ENCODE assay signal across 2 cellular contexts in genomic region chr18:41059126-41059415, GRCh38.
TF ChIP-seq lines count a peak whose summit lies in the region.

No MANE protein-coding gene starts in this region.

TF ChIP-seq in GM23338, 12 proteins besides CTCF, POLR2A, EP300 and RAD21:
- no peak for TF ChIP-seq REST (IDR thresholded peaks at IDR 0.05; ENCODE audit: unreplicated experiment)
- no peak for TF ChIP-seq STAT1 (IDR thresholded peaks at IDR 0.05; ENCODE audit: unreplicated experiment)

TF ChIP-seq in neural cell, 6 proteins besides CTCF, POLR2A, EP300 and RAD21 (continued from another document):
- TF ChIP-seq REST (IDR thresholded peaks at IDR 0.05; ENCODE audit: borderline replicate concordance) = peak; percentile 99
- no peak for TF ChIP-seq TAF1 (IDR thresholded peaks at IDR 0.05; ENCODE audit: low read depth)
- peak; percentile 73 for TF ChIP-seq POLR2AphosphoS5 (IDR thresholded peaks at IDR 0.05)
- TF ChIP-seq SMC3 (conservative IDR thresholded peaks at IDR 0.05; ENCODE audit: poor library complexity) = no peak
- TF ChIP-seq MXI1 (conservative IDR thresholded peaks at IDR 0.05; ENCODE audit: poor library complexity, severe bottlenecking) = no peak
